Comparison of ENCODE assay signal across 1 cellular context in the genomic region with DNA sequence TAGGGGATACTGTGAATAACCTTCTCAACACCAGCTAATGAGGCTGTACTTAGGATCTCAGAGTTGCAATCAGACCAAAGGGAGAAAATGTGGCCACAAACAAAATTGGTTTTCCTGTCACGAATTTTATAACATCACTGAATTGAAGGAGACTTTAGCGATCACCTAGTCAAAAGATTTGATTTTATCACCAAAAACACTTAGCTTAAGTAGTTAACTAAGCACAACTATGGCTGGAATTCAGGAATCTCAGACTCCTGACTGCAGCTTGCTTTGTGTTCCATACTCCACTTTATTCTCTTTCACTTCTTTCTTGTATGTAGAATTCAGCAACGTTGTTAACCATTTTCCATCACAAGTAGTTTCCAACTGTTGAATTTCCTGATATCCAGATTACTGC.
TF ChIP-seq lines count a peak whose summit lies in the region.

No MANE protein-coding gene starts in this region.

TF ChIP-seq in H1, 55 proteins besides CTCF, POLR2A, EP300 and RAD21 (continued from another document):
- no peak for TF ChIP-seq CBX8 (IDR thresholded peaks at IDR 0.05; ENCODE audit: borderline replicate concordance, low read depth, low read length)
